ENCODE assay signal across 28 cellular contexts in the genomic region with DNA sequence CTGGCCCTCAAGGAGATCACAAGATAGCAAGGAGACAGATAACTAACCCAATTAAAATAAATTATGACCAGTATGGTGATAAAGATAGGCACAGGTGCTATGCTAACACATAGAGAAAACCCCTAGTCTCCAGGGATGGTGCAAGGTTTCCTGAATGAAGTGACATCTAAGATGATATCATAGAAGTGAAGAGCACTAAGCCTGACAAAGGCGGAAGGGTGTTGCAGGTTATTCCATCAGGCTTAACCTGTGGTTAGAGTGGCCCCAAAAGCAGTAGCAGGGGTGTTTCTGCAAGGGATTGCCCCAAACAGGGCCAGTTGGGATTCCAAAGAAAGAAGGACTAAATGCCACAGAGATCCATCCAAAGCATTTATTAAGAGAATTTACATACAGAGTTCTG.
"Had no signal": no experiment of that assay in that cellular context is flagged by ENCODE, and none has a peak within 500 bp of the region (broad histone marks: within the 10 kb centered on the region; RNA-seq: fewer than 3 reads in every experiment).

No MANE protein-coding gene starts in this region.

- H3K4me3 ChIP-seq: stomach, suprapubic skin, testis, thoracic aorta, thyroid gland, tibial artery, tibial nerve, transverse colon, upper lobe of left lung, upper lobe of right lung, uterus, vagina had no signal

- H3K9me3 Mint-ChIP-seq: stimulated activated effector memory CD8-positive, alpha-beta T cell treated with anti-CD3 and anti-CD28 coated beads, Interleukin-12 subunit alpha, Interleukin-12 subunit beta, amount 100 ng/mL, for 72 hours; stimulated activated memory B cell treated with anti-CD40 and anti-IgM and Interleukin-4, amounts not matched to agents 10 μg/mL and 1 μg/mL and 100 μg/mL, for 72 hours; stimulated activated naive CD8-positive, alpha-beta T cell treated with anti-CD3 and anti-CD28 coated beads, Interleukin-15, Interleukin-2, amounts not matched to agents 100 ng/mL and 50 ng/mL, for 24 hours had no signal

- H3K27me3 Mint-ChIP-seq: stimulated activated memory B cell treated with anti-CD40 and anti-IgM and Interleukin-4, amounts not matched to agents 10 μg/mL and 1 μg/mL and 100 μg/mL, for 72 hours; type B pancreatic cell had no signal

- H3K4me1 Mint-ChIP-seq: stimulated activated effector memory CD8-positive, alpha-beta T cell treated with anti-CD3 and anti-CD28 coated beads, Interleukin-12 subunit alpha, Interleukin-12 subunit beta, amount 100 ng/mL, for 72 hours; stimulated activated naive CD8-positive, alpha-beta T cell treated with anti-CD3 and anti-CD28 coated beads, Interleukin-15, amount 100 ng/mL, for 72 hours had no signal

- H3K9me3 ChIP-seq: stomach, suprapubic skin, testis, thoracic aorta, thyroid gland, tibial artery, tibial nerve, transverse colon, upper lobe of left lung, upper lobe of right lung, uterus, vagina had no signal

- DNase-seq: stimulated activated CD4-positive, alpha-beta T cell treated with anti-CD3 and anti-CD28 coated beads, Interleukin-2, amount 100 ng/mL, for 48 hours; stimulated activated CD4-positive, alpha-beta T cell treated with anti-CD3 and anti-CD28 coated beads, Interleukin-4, amount 100 ng/mL, for 1 hour; stimulated activated CD4-positive, alpha-beta T cell treated with anti-CD3 and anti-CD28 coated beads, Interleukin-4, amount 100 ng/mL, for 24 hours; stimulated activated CD4-positive, alpha-beta T cell treated with anti-CD3 and anti-CD28 coated beads, Interleukin-4, amount 100 ng/mL, for 4 hours; stimulated activated CD8-positive, alpha-beta memory T cell treated with anti-CD3 and anti-CD28 coated beads, Interleukin-4, amount 100 ng/mL, for 48 hours; stimulated activated naive CD4-positive, alpha-beta T cell; stimulated activated naive CD4-positive, alpha-beta T cell treated with Interleukin-2 at 50 U/mL for 16 hours; stimulated activated naive CD8-positive, alpha-beta T cell treated with anti-CD3 and anti-CD28 coated beads, Interleukin-15, amount 100 ng/mL, for 72 hours; stimulated activated naive CD8-positive, alpha-beta T cell treated with anti-CD3 and anti-CD28 coated beads, Interleukin-15, Interleukin-2, amounts not matched to agents 100 U/mL and 50 U/mL, for 24 hours; stomach; substantia nigra; testis; thyroid gland; tibial artery; transverse colon; trophoblast cell; upper lobe of left lung; upper lobe of right lung; uterus had no signal

- FAIRE-seq: urothelium cell line had no signal

- H3K27ac Mint-ChIP-seq: stimulated activated effector memory CD8-positive, alpha-beta T cell treated with anti-CD3 and anti-CD28 coated beads, Interleukin-12 subunit alpha, Interleukin-12 subunit beta, amount 100 ng/mL, for 72 hours; stimulated activated memory B cell treated with anti-CD40 and anti-IgM and Interleukin-4, amounts not matched to agents 10 μg/mL and 1 μg/mL and 100 μg/mL, for 72 hours; stimulated activated naive CD8-positive, alpha-beta T cell treated with anti-CD3 and anti-CD28 coated beads, Interleukin-15, Interleukin-2, amounts not matched to agents 100 ng/mL and 50 ng/mL, for 24 hours; type B pancreatic cell had no signal

- H3K4me1 ChIP-seq: stomach, suprapubic skin, testis, thyroid gland, tibial nerve, transverse colon, upper lobe of left lung, upper lobe of right lung, uterus, vagina had no signal

- H3K36me3 ChIP-seq: stomach, suprapubic skin, thoracic aorta, thyroid gland, tibial artery, tibial nerve, transverse colon, upper lobe of left lung, upper lobe of right lung, uterus, vagina had no signal

- ATAC-seq: stimulated activated effector memory CD8-positive, alpha-beta T cell treated with anti-CD3 and anti-CD28 coated beads, Interleukin-12 subunit alpha, Interleukin-12 subunit beta, amount 100 ng/mL, for 72 hours; stimulated activated memory B cell treated with anti-CD40 and anti-IgM and Interleukin-4, amounts not matched to agents 10 μg/mL and 1 μg/mL and 100 μg/mL, for 72 hours; stimulated activated naive CD8-positive, alpha-beta T cell treated with anti-CD3 and anti-CD28 coated beads, Interleukin-15, amount 100 ng/mL, for 72 hours; stimulated activated naive CD8-positive, alpha-beta T cell treated with anti-CD3 and anti-CD28 coated beads, Interleukin-15, Interleukin-2, amounts not matched to agents 100 U/mL and 50 U/mL, for 24 hours; upper lobe of right lung had no signal

- H3K27me3 ChIP-seq: stomach, suprapubic skin, testis, thyroid gland, tibial artery, tibial nerve, transverse colon, upper lobe of left lung, upper lobe of right lung, vagina had no signal

- H3K36me3 Mint-ChIP-seq: stimulated activated effector memory CD8-positive, alpha-beta T cell treated with anti-CD3 and anti-CD28 coated beads, Interleukin-12 subunit alpha, Interleukin-12 subunit beta, amount 100 ng/mL, for 72 hours; stimulated activated memory B cell treated with anti-CD40 and anti-IgM and Interleukin-4, amounts not matched to agents 10 μg/mL and 1 μg/mL and 100 μg/mL, for 72 hours; type B pancreatic cell had no signal

- H3K27ac ChIP-seq: stomach, suprapubic skin, testis, thoracic aorta, thyroid gland, tibial artery, tibial nerve, transverse colon, upper lobe of left lung, upper lobe of right lung, uterus, vagina had no signal

- H3K4me3 Mint-ChIP-seq: stimulated activated effector memory CD8-positive, alpha-beta T cell treated with anti-CD3 and anti-CD28 coated beads, Interleukin-12 subunit alpha, Interleukin-12 subunit beta, amount 100 ng/mL, for 72 hours; stimulated activated memory B cell treated with anti-CD40 and anti-IgM and Interleukin-4, amounts not matched to agents 10 μg/mL and 1 μg/mL and 100 μg/mL, for 72 hours; stimulated activated naive CD8-positive, alpha-beta T cell treated with anti-CD3 and anti-CD28 coated beads, Interleukin-15, amount 100 ng/mL, for 72 hours; stimulated activated naive CD8-positive, alpha-beta T cell treated with anti-CD3 and anti-CD28 coated beads, Interleukin-15, Interleukin-2, amounts not matched to agents 100 ng/mL and 50 ng/mL, for 24 hours; type B pancreatic cell had no signal
